Comparison of ENCODE assay signal across 8 cellular contexts in genomic region chr19:18001837-18002345, GRCh38. TPM values are rescaled to one million over a fixed set of nuclear protein-coding genes. Genes with fewer than 3 reads are reported as not detected.
A peak's percentile ranks its signal among the peaks of the same experiment; 100 is the strongest.
DNase-seq lines count a peak whose midpoint lies in the region; ATAC-seq, FAIRE-seq and TF ChIP-seq lines count a peak whose summit lies in the region.

No MANE protein-coding gene starts in this region.

- TF ChIP-seq POLR2A in H1 (IDR thresholded peaks at IDR 0.05; ENCODE audit: control extremely low read depth in 1 of 2, low read depth in 2 of 2, low read length in 2 of 2) = no peak

- TF ChIP-seq CTCF in CD4-positive, alpha-beta T cell (IDR thresholded peaks at IDR 0.05) = no peak
- no peak for TF ChIP-seq CTCF in H1 (IDR thresholded peaks at IDR 0.05; ENCODE audit: control extremely low read depth in 1 of 3, insufficient read depth in 1 of 3, low read depth in 1 of 3, low read length in 3 of 3)
- TF ChIP-seq CTCF in osteoblast (IDR thresholded peaks at IDR 0.05; ENCODE audit: extremely low read depth, low read depth, low read length) = no peak

- H3K27me3 ChIP-seq in CD4-positive, alpha-beta T cell (ENCODE audit: control insufficient read depth, insufficient read depth, low read length) = no peaks in the 10 kb centered on the region
- H3K27me3 ChIP-seq in NT2/D1 (ENCODE audit: insufficient read depth, insufficient read length) (peaks cover 7% of the 10 kb centered on the region), H1 (replicated peaks in 1 of 4; ENCODE audit: control insufficient read depth in 3 of 4, extremely low read depth in 1 of 4, insufficient read depth in 3 of 4, low read length in 3 of 4) (peaks cover 3 to 25% (median 20%) of the 10 kb centered on the region in 4 experiments), osteoblast (ENCODE audit: insufficient read depth, low read length) (no peaks in the 10 kb centered on the region)

- no peak for DNase-seq in CD4-positive, alpha-beta T cell
- DNase-seq in NT2/D1 (ENCODE audit: low read depth, low spot score) (no peak), H1 (ENCODE audit: low read depth in 1 of 2, low spot score in 2 of 2) (no peak), osteoblast (ENCODE audit: insufficient read length, low spot score, missing footprints) (peak; percentile 83), NCI-H510A (lab: John Stamatoyannopoulos, UW) (no peak), iPS-NIHi7 (ENCODE audit: extremely low spot score) (no peak), SK-N-DZ (ENCODE audit: low spot score) (no peak)

- POLR2A ChIA-PET in CD4-positive, alpha-beta T cell (lab: Charles Lee) = interaction anchor here (0.8 to 2.7 kb wide), 21 partner anchors 11 to 280 kb away, joined by 4 to 19 read pairs (median 7); partner anchors contain the start of genes CCDC124, IL12RB1, JAK3 and JUND
- POLR2A ChIA-PET in H1 (lab: Charles Lee; ENCODE audit: partially characterized antibody) = interaction anchor here (0.9 to 2.2 kb wide), 5 partner anchors 32 to 85 kb away, joined by 3 to 6 read pairs (median 5); partner anchors contain the start of genes CCDC124 and IL12RB1

- H3K79me2 ChIP-seq in H1 (ENCODE audit: control insufficient read depth in 1 of 2, insufficient read depth in 2 of 2, low read length in 2 of 2) (no peaks in the 10 kb centered on the region), osteoblast (ENCODE audit: insufficient read depth, low read length) (peaks cover 23% of the 10 kb centered on the region)

- H3K4me3 Mint-ChIP-seq in CD4-positive, alpha-beta T cell = peak overlapping the region; percentile 93

- H3K9ac ChIP-seq in NT2/D1 (ENCODE audit: insufficient read length, low read depth) = peak overlapping the region; percentile 88
- no peak overlapping the region for H3K9ac ChIP-seq in H1 (replicated peaks in 1 of 4; ENCODE audit: extremely low read depth in 1 of 4, low read depth in 3 of 4, low read length in 3 of 4)

- H3K14ac ChIP-seq in H1 (ENCODE audit: insufficient read length) = no peak overlapping the region

- peak overlapping the region; percentile 59 to 84 for H3K4me2 ChIP-seq in H1 (ENCODE audit: insufficient read depth in 1 of 2, low read depth in 2 of 2, low read length in 2 of 2)
- peak overlapping the region; percentile 80 for H3K4me2 ChIP-seq in osteoblast (ENCODE audit: insufficient read depth, low read length)

- H3K4me3 ChIP-seq in NT2/D1 (ENCODE audit: insufficient read length, low read depth) = peak overlapping the region; percentile 71
- peak overlapping the region in 2 of 4 experiments; percentile 46 to 70; a peak in 4 of 8 replicates for H3K4me3 ChIP-seq in H1 (ENCODE audit: extremely low read depth in 1 of 4, insufficient read depth in 2 of 4, low read depth in 3 of 4, low read length in 4 of 4)
- H3K4me3 ChIP-seq in osteoblast (ENCODE audit: insufficient read depth, low read length) = peak overlapping the region; percentile 79

- no peaks in the 10 kb centered on the region for H3K9me3 ChIP-seq in CD4-positive, alpha-beta T cell (ENCODE audit: control insufficient read depth, low read length)
- H3K9me3 ChIP-seq in NT2/D1 (ENCODE audit: insufficient read depth, low read length) (peaks cover 7% of the 10 kb centered on the region; the same call in 1 of the 2 replicates), H1 (ENCODE audit: insufficient read depth in 2 of 2, low read depth in 1 of 2, low read length in 1 of 2) (peaks cover 0 to 3% of the 10 kb centered on the region in 2 experiments; a peak in 1 of 4 replicates), osteoblast (ENCODE audit: low read depth, low read length) (no peaks in the 10 kb centered on the region)

- no peak overlapping the region for H3K18ac ChIP-seq in H1 (ENCODE audit: extremely low read depth, low read length)

- intact Hi-C loops in CD4-positive, alpha-beta T cell (cut with DNase I, micrococcal nuclease) = loop anchor here (2.0 to 5.0 kb wide), 3 partner anchors 115 to 150 kb away; partner anchors contain the start of genes PIK3R2 (in 1 of the 2) and RPL18A (in 1 of the 2)

- H3K4me1 ChIP-seq in NT2/D1 (ENCODE audit: insufficient read depth, insufficient read length) = peaks cover 18% of the 10 kb centered on the region
- peaks cover 0 to 3% (median 0%) of the 10 kb centered on the region in 4 experiments; a peak in 2 of 7 replicates for H3K4me1 ChIP-seq in H1 (replicated peaks in 1 of 4; ENCODE audit: control insufficient read depth in 3 of 4, insufficient read depth in 4 of 4, low read length in 3 of 4)
- peaks cover 12% of the 10 kb centered on the region for H3K4me1 ChIP-seq in osteoblast (ENCODE audit: insufficient read depth, low read length)

- no peak overlapping the region for H2BK12ac ChIP-seq in H1 (ENCODE audit: low read depth, low read length)

- FAIRE-seq in H1 (lab: Jason Lieb, UNC) = no peak

- H3K36me3 ChIP-seq in NT2/D1 (ENCODE audit: insufficient read depth, insufficient read length, low read length) (no peaks in the 10 kb centered on the region), H1 (ENCODE audit: control insufficient read depth in 2 of 4, insufficient read depth in 4 of 4, low read length in 3 of 4) (no peaks in the 10 kb centered on the region), osteoblast (ENCODE audit: insufficient read depth, low read length) (no peaks in the 10 kb centered on the region)

- peaks cover 28% of the 10 kb centered on the region for H3K4me1 Mint-ChIP-seq in CD4-positive, alpha-beta T cell (ENCODE audit: low read depth)

- ATAC-seq in CD4-positive, alpha-beta T cell (ENCODE audit: poor library complexity) = no peak
- ATAC-seq in HG02571 (IDR thresholded peaks at IDR 0.05; ENCODE audit: unreplicated experiment) = no peak

- H4K91ac ChIP-seq in H1 (replicated peaks; ENCODE audit: insufficient read length, low read length) = no peak overlapping the region

- H3K23ac ChIP-seq in H1 (ENCODE audit: insufficient read length) = no peak overlapping the region

- peak overlapping the region; percentile 92 for H3K27ac Mint-ChIP-seq in CD4-positive, alpha-beta T cell

- H4K5ac ChIP-seq in H1 (ENCODE audit: insufficient read length, low read depth, low read length) = no peak overlapping the region

- no peak overlapping the region for H2BK5ac ChIP-seq in H1 (ENCODE audit: low read depth, low read length)

- H2BK15ac ChIP-seq in H1 (ENCODE audit: low read length) = no peak overlapping the region

- CTCF ChIA-PET in CD4-positive, alpha-beta T cell (lab: Charles Lee) = interaction anchor here (0.6 to 2.6 kb wide), 4 partner anchors 13 to 70 kb away, joined by 3 to 14 read pairs (median 4); partner anchors contain the start of gene CCDC124
- CTCF ChIA-PET in H1 (lab: Charles Lee; ENCODE audit: partially characterized antibody) = interaction anchor here (0.5 to 12.4 kb wide), 4 partner anchors 14 to 65 kb away, joined by 3 to 271 read pairs (median 19); no protein-coding TSS in a partner anchor

- H2BK20ac ChIP-seq in H1 (ENCODE audit: low read length) = no peak overlapping the region

- H3K36me3 Mint-ChIP-seq in CD4-positive, alpha-beta T cell (ENCODE audit: low read depth) = peaks cover 13% of the 10 kb centered on the region

- H2AFZ ChIP-seq in H1 (ENCODE audit: low read length) (no peak overlapping the region), osteoblast (ENCODE audit: low read length) (peak overlapping the region; percentile 10)

- no peak for TF ChIP-seq EP300 in H1 (IDR thresholded peaks at IDR 0.05; ENCODE audit: borderline replicate concordance in 1 of 2, low read depth in 2 of 2, low read length in 2 of 2)

- TF ChIP-seq RAD21 in H1 (IDR thresholded peaks at IDR 0.05 in 1 of 2, conservative IDR thresholded peaks at IDR 0.05 in 1 of 2; ENCODE audit: low read depth in 2 of 2, low read length in 2 of 2) = no peak

- peaks cover 0 to 5% of the 10 kb centered on the region in 2 experiments for H4K20me1 ChIP-seq in H1 (replicated peaks in 1 of 2; ENCODE audit: control insufficient read depth in 1 of 2, insufficient read depth in 2 of 2, low read length in 2 of 2)
- peaks cover 14% of the 10 kb centered on the region for H4K20me1 ChIP-seq in osteoblast (ENCODE audit: insufficient read depth, low read length)

- H2AK5ac ChIP-seq in H1 (ENCODE audit: low read depth, low read length) = no peak overlapping the region

- peak overlapping the region; percentile 95 for H3K27ac ChIP-seq in CD4-positive, alpha-beta T cell (ENCODE audit: low read depth, low read length)
- H3K27ac ChIP-seq in H1 (ENCODE audit: low read depth, low read length) = no peak overlapping the region
- peak overlapping the region; percentile 44 for H3K27ac ChIP-seq in osteoblast (ENCODE audit: low read depth, low read length)

- H2BK120ac ChIP-seq in H1 (replicated peaks; ENCODE audit: low read depth, low read length) = no peak overlapping the region

- no peak overlapping the region for H4K8ac ChIP-seq in H1 (ENCODE audit: extremely low read depth, insufficient read depth, low read length)

- H3K23me2 ChIP-seq in H1 (ENCODE audit: low read depth, low read length) = peaks cover 5% of the 10 kb centered on the region; the same call in 1 of the 2 replicates

- peaks cover 3% of the 10 kb centered on the region for H3K27me3 Mint-ChIP-seq in CD4-positive, alpha-beta T cell

- H3K4ac ChIP-seq in H1 (replicated peaks; ENCODE audit: insufficient read length, low read depth, low read length) = no peak overlapping the region

- no peaks in the 10 kb centered on the region for H3K9me3 Mint-ChIP-seq in CD4-positive, alpha-beta T cell

- WGBS in H1 (ENCODE audit: extremely low coverage in 1 of 2, insufficient coverage in 1 of 2, insufficient read length in 1 of 2, insufficient replicate concordance in 2 of 2, low coverage in 1 of 2, low lambda C conversion rate in 2 of 2, missing lambda C conversion rate in 1 of 2), 2 experiments = 80% methylated on average over 12 of the region's 12 CpGs; no CpG with 5 or more reads in 1 of the 2 experiments

- H3K79me1 ChIP-seq in H1 (ENCODE audit: low read depth, low read length) = no peaks in the 10 kb centered on the region

- H3K56ac ChIP-seq in H1 (replicated peaks; ENCODE audit: insufficient read length, low read depth, low read length) = no peak overlapping the region

RNA-seq across cellular contexts. Expression of gene ARRDC2, which starts 6.1 kb away (rescaled TPM):
- total RNA-seq in CD4-positive, alpha-beta T cell = 100 to 1,000 TPM; 325 to 341 TPM
- total RNA-seq in H1 (2021; fragmentation: NEBNext Ultra II Directional; extraction: Animal tissue kit (Norgen Biotek cat#: 25700)) = 6.2 and 6.9 TPM in 2 replicates
- polyA plus RNA-seq in H1 (2011; rRNA removed) = 5.4 and 5.8 TPM in 2 replicates
- polyA plus RNA-seq in H1 (2011; cell fraction: cytosol; rRNA removed) = 6.6 TPM
- polyA plus RNA-seq in H1 (2011; cell fraction: nucleus; rRNA removed) = 9.2 TPM
- 5.2 to 7.8 TPM (median 5.9 TPM) in 4 replicates for polyA plus RNA-seq in H1 (2012, experiment 1 of 2)
- 4.6 TPM for polyA plus RNA-seq in H1 (2012, experiment 2 of 2)
- polyA plus RNA-seq in H1 (2013, experiment 1 of 2) = 3.4 TPM
- 3.6 TPM for polyA plus RNA-seq in H1 (2013, experiment 2 of 2)
- 2.7 and 6.1 TPM in 2 replicates for polyA minus RNA-seq in H1 (2011; rRNA and poly(A)+ RNA removed)
- 7.0 TPM for polyA minus RNA-seq in H1 (2011; cell fraction: cytosol; rRNA and poly(A)+ RNA removed)
- 10.7 TPM for polyA minus RNA-seq in H1 (2011; cell fraction: nucleus; rRNA and poly(A)+ RNA removed)
- 15.9 and 22.4 TPM in 2 replicates for total RNA-seq in osteoblast
- polyA plus RNA-seq in SK-N-DZ (2014; cell fraction: cytosol; rRNA removed) = 3.1 and 3.6 TPM in 2 replicates
- polyA plus RNA-seq in SK-N-DZ (2014; cell fraction: nucleus; rRNA removed) = 3.2 and 18.3 TPM in 2 replicates

RNA-seq across cellular contexts. Expression of gene KCNN1, which starts 35.0 kb away (rescaled TPM):
- not detected for total RNA-seq in CD4-positive, alpha-beta T cell
- 9.3 and 11.0 TPM in 2 replicates for total RNA-seq in H1 (2021; fragmentation: NEBNext Ultra II Directional; extraction: Animal tissue kit (Norgen Biotek cat#: 25700))
- polyA plus RNA-seq in H1 (2011; rRNA removed) = 12.5 and 19.3 TPM in 2 replicates
- 13.7 TPM for polyA plus RNA-seq in H1 (2011; cell fraction: cytosol; rRNA removed)
- 21.8 TPM for polyA plus RNA-seq in H1 (2011; cell fraction: nucleus; rRNA removed)
- 4.1 to 10.5 TPM (median 8.4 TPM) in 4 replicates for polyA plus RNA-seq in H1 (2012, experiment 1 of 2)
- 5.8 TPM for polyA plus RNA-seq in H1 (2012, experiment 2 of 2)
- 6.0 TPM for polyA plus RNA-seq in H1 (2013, experiment 1 of 2)
- polyA plus RNA-seq in H1 (2013, experiment 2 of 2) = 5.9 TPM
- 6.7 and 7.7 TPM in 2 replicates for polyA minus RNA-seq in H1 (2011; rRNA and poly(A)+ RNA removed)
- 15.0 TPM for polyA minus RNA-seq in H1 (2011; cell fraction: cytosol; rRNA and poly(A)+ RNA removed)
- polyA minus RNA-seq in H1 (2011; cell fraction: nucleus; rRNA and poly(A)+ RNA removed) = 14.4 TPM
- under 0.01 TPM in 1 of 2 replicates, not detected in the other for total RNA-seq in osteoblast
- polyA plus RNA-seq in SK-N-DZ (2014; cell fraction: cytosol; rRNA removed) = 12.7 and 14.1 TPM in 2 replicates
- 10.7 and 17.0 TPM in 2 replicates for polyA plus RNA-seq in SK-N-DZ (2014; cell fraction: nucleus; rRNA removed)

Comparison
In these comparisons a context has a peak if more than half of its experiments do, and no peak if none do; other contexts are left out.
1. RNA of gene ARRDC2, which starts 6.1 kb away (total RNA-seq): 325 to 341 TPM in CD4-positive, alpha-beta T cell; 15.9 to 22.4 TPM in osteoblast and 6.2 to 6.9 TPM in H1; every median in the first group is over 10 times any median in the second.
2. RNA of gene KCNN1, which starts 35.0 kb away (total RNA-seq): 9.3 to 11.0 TPM in H1; not detected in CD4-positive, alpha-beta T cell and under 0.01 TPM in osteoblast; every median in the first group is over 10 times any median in the second.